9 cellular contexts compared by ENCODE assay signal in genomic region chr17:39939588-39940419, GRCh38. TPM values are rescaled to one million over a fixed set of nuclear protein-coding genes. Genes with fewer than 3 reads are reported as not detected.
DNase-seq lines count a peak whose midpoint lies in the region; ATAC-seq and TF ChIP-seq lines count a peak whose summit lies in the region.
"Had no signal": no experiment of that assay in that cellular context is flagged by ENCODE, and none has a peak within 500 bp of the region (broad histone marks: within the 10 kb centered on the region; RNA-seq: fewer than 3 reads in every experiment).

No MANE protein-coding gene starts in this region.

- no peak overlapping the region for H3K4me3 ChIP-seq in SJCRH30

- TF ChIP-seq CTCF in omental fat pad (IDR thresholded peaks at IDR 0.05): no peak

- no peak overlapping the region for H3K4me3 Mint-ChIP-seq in activated CD4-positive, alpha-beta T cell treated with anti-CD3 and anti-CD28 coated beads for 36 hours
- H3K4me3 Mint-ChIP-seq: stimulated activated naive CD8-positive, alpha-beta T cell treated with anti-CD3 and anti-CD28 coated beads, Interleukin-15, Interleukin-2, amounts not matched to agents 100 ng/mL and 50 ng/mL, for 24 hours had no signal

- peak overlapping the region; percentile 79 for H3K27ac Mint-ChIP-seq in activated CD4-positive, alpha-beta T cell treated with anti-CD3 and anti-CD28 coated beads for 36 hours
- H3K27ac Mint-ChIP-seq: stimulated activated naive CD8-positive, alpha-beta T cell treated with anti-CD3 and anti-CD28 coated beads, Interleukin-15, Interleukin-2, amounts not matched to agents 100 ng/mL and 50 ng/mL, for 24 hours had no signal

- H3K27me3 Mint-ChIP-seq in activated CD4-positive, alpha-beta T cell treated with anti-CD3 and anti-CD28 coated beads for 36 hours: no peaks in the 10 kb centered on the region
- H3K27me3 Mint-ChIP-seq: stimulated activated naive CD8-positive, alpha-beta T cell treated with anti-CD3 and anti-CD28 coated beads, Interleukin-15, Interleukin-2, amounts not matched to agents 100 ng/mL and 50 ng/mL, for 24 hours had no signal

- CTCF ChIA-PET in activated CD4-positive, alpha-beta T cell treated with anti-CD3 and anti-CD28 coated beads for 36 hours (lab: Charles Lee): interaction anchor here (0.9 to 1.5 kb wide), 4 partner anchors 8 to 88 kb away, joined by 3 to 5 read pairs (median 4); no protein-coding TSS in a partner anchor

- H3K4me1 Mint-ChIP-seq in activated CD4-positive, alpha-beta T cell treated with anti-CD3 and anti-CD28 coated beads for 36 hours: peaks cover 18% of the 10 kb centered on the region

- H3K4me1 ChIP-seq in SJCRH30: peaks cover 8% of the 10 kb centered on the region

- peak overlapping the region; percentile 36; the same call in 1 of the 2 replicates for H3K27ac ChIP-seq in SJCRH30

- no peaks in the 10 kb centered on the region for H3K36me3 Mint-ChIP-seq in activated CD4-positive, alpha-beta T cell treated with anti-CD3 and anti-CD28 coated beads for 36 hours (ENCODE audit: low read depth)

- POLR2A ChIA-PET in activated CD4-positive, alpha-beta T cell treated with anti-CD3 and anti-CD28 coated beads for 36 hours (lab: Charles Lee): interaction anchor here (0.6 to 1.4 kb wide), 4 partner anchors 9 to 1088 kb away, joined by 3 to 6 read pairs (median 4); partner anchors contain the start of gene PSMD3

- no peaks in the 10 kb centered on the region for H3K9me3 ChIP-seq in SJCRH30 (replicated peaks)

- H3K27me3 ChIP-seq in SJCRH30: no peaks in the 10 kb centered on the region

- ATAC-seq in activated CD4-positive, alpha-beta T cell treated with anti-CD3 and anti-CD28 coated beads for 36 hours: peak; percentile 99
- ATAC-seq in HG02759 (IDR thresholded peaks at IDR 0.05; ENCODE audit: unreplicated experiment) (peak; percentile 57), omental fat pad (ENCODE audit: low FRiP score) (peak; percentile 20), GM21390 (IDR thresholded peaks at IDR 0.05; ENCODE audit: unreplicated experiment) (no peak)

- intact Hi-C loops in activated CD4-positive, alpha-beta T cell treated with anti-CD3 and anti-CD28 coated beads for 36 hours (cut with DNase I, micrococcal nuclease): loop anchor here in 1 of 2 experiments (5.0 kb wide), 1 partner anchor 747 kb away; no protein-coding TSS in a partner anchor

- no peaks in the 10 kb centered on the region for H3K36me3 ChIP-seq in SJCRH30

- H3K9me3 Mint-ChIP-seq in activated CD4-positive, alpha-beta T cell treated with anti-CD3 and anti-CD28 coated beads for 36 hours (ENCODE audit: low read depth): no peaks in the 10 kb centered on the region
- H3K9me3 Mint-ChIP-seq: stimulated activated naive CD8-positive, alpha-beta T cell treated with anti-CD3 and anti-CD28 coated beads, Interleukin-15, Interleukin-2, amounts not matched to agents 100 ng/mL and 50 ng/mL, for 24 hours had no signal

- peak; percentile 76 for DNase-seq in activated CD4-positive, alpha-beta T cell treated with anti-CD3 and anti-CD28 coated beads for 36 hours
- DNase-seq in activated CD4-positive, alpha-beta T cell treated with anti-CD3 and anti-CD28 coated beads, Interleukin-2, amount 50 U/mL, for 4 hours: no peak
- peak; percentile 43 to 62 for DNase-seq in SJCRH30
- DNase-seq in dermis blood vessel endothelial cell: peak; percentile 40
- no peak for DNase-seq in omental fat pad (ENCODE audit: low spot score)
- DNase-seq in NCI-H774 (lab: John Stamatoyannopoulos, UW): no peak

RNA-seq across cellular contexts. Expression of gene LRRC3C, which starts 12.3 kb away (rescaled TPM):
- not detected for total RNA-seq in activated CD4-positive, alpha-beta T cell treated with anti-CD3 and anti-CD28 coated beads for 36 hours
- not detected in 2 replicates for total RNA-seq in SJCRH30 (2014; rRNA removed; shearing (Covaris generic))
- total RNA-seq in dermis blood vessel endothelial cell (not detected in 2 replicates), omental fat pad (not detected)

RNA-seq across cellular contexts. Expression of gene ORMDL3, which starts 12.4 kb away (rescaled TPM):
- 10 to 100 TPM; 46.8 to 64.9 TPM for total RNA-seq in activated CD4-positive, alpha-beta T cell treated with anti-CD3 and anti-CD28 coated beads for 36 hours
- total RNA-seq in SJCRH30 (2014; rRNA removed; shearing (Covaris generic)): 27.5 and 27.8 TPM in 2 replicates
- total RNA-seq in dermis blood vessel endothelial cell: 31.6 and 38.5 TPM in 2 replicates
- total RNA-seq in omental fat pad: 100 to 1,000 TPM in 2 of 4 donors, 10 to 100 TPM in 2; 78.5 to 338 (median 163) TPM

RNA-seq across cellular contexts. Expression of gene GSDMB, which starts 21.4 kb away (rescaled TPM):
- 10 to 100 TPM; 17.7 to 18.5 TPM for total RNA-seq in activated CD4-positive, alpha-beta T cell treated with anti-CD3 and anti-CD28 coated beads for 36 hours
- total RNA-seq in SJCRH30 (2014; rRNA removed; shearing (Covaris generic)): 1.9 and 2.1 TPM in 2 replicates
- 1.8 and 5.8 TPM in 2 replicates for total RNA-seq in dermis blood vessel endothelial cell
- total RNA-seq in omental fat pad: 10 to 100 TPM; 10.4 to 32.2 (median 21.3) TPM

RNA-seq across cellular contexts. Expression of gene GSDMA, which starts 23.0 kb away (rescaled TPM):
- total RNA-seq in activated CD4-positive, alpha-beta T cell treated with anti-CD3 and anti-CD28 coated beads for 36 hours: 1 to 10 TPM in 1 of 2 experiments, under 1 TPM in 1; 0.98 to 1.1 TPM
- total RNA-seq in SJCRH30 (2014; rRNA removed; shearing (Covaris generic)): not detected in 2 replicates
- total RNA-seq in dermis blood vessel endothelial cell (not detected in 2 replicates), omental fat pad (1 to 10 TPM in 1 of 4 donors, under 1 TPM in 2, not detected in 1; 0.65 to 1.1 (median 0.72) TPM)

RNA-seq across cellular contexts. Expression of gene PSMD3, which starts 40.8 kb away (rescaled TPM):
- total RNA-seq in activated CD4-positive, alpha-beta T cell treated with anti-CD3 and anti-CD28 coated beads for 36 hours: 100 to 1,000 TPM; 141 to 146 TPM
- 128 and 129 TPM in 2 replicates for total RNA-seq in SJCRH30 (2014; rRNA removed; shearing (Covaris generic))
- 85.6 and 152 TPM in 2 replicates for total RNA-seq in dermis blood vessel endothelial cell
- total RNA-seq in omental fat pad: 10 to 100 TPM; 75.3 to 98.0 (median 79.4) TPM

Comparison
In these comparisons a context has a peak if more than half of its experiments do, and no peak if none do; other contexts are left out.
1. DNase-seq: peak in activated CD4-positive, alpha-beta T cell treated with anti-CD3 and anti-CD28 coated beads for 36 hours (single experiment), SJCRH30 (2 of 2) and dermis blood vessel endothelial cell (single experiment); none in activated CD4-positive, alpha-beta T cell treated with anti-CD3 and anti-CD28 coated beads, Interleukin-2, amount 50 U/mL, for 4 hours (0 of 2), omental fat pad (single experiment) and NCI-H774 (single experiment).